ENCODE assay signal across 7 cellular contexts in the genomic region with DNA sequence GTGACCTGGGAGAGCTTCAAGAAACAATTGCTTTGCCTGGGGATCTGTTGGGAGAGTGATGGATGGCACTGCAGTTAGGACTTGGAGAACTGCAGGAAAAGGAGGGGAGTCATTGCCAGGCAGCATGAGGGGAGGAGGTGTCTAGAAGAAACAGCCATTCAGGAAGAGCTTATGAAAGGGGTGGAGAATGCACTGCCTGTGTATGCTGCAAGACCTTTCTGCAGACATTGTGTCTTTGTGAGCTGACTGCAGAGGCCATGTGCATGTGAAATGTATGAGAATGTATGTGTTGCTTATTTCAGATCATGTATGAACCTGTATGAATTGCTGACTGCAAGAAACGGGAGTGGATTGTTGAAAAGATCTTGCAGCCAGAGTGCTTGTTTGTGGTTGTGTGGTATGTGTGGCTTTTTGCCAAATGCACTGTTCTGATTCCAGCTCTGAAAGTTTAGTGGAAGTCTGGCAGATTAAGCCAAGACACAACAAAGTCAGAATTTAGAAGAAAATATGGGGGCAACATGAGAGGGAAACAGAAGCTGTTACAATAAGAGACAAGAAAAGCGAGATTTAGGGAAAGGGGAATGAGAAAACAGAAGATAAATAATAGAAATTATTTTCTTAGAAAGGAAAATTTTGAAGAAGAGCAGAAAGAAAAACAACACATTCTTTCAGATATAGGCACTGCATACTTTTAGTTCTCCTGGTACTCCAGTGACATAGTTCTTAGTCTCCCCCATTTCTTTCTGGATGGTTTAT. TPM values are rescaled to one million over a fixed set of nuclear protein-coding genes. Genes with fewer than 3 reads are reported as not detected.
DNase-seq lines count a peak whose midpoint lies in the region; ATAC-seq, FAIRE-seq and TF ChIP-seq lines count a peak whose summit lies in the region.

No MANE protein-coding gene starts in this region.

- DNase-seq in HCT116 (ENCODE audit: low read depth, low spot score) (peak; percentile 27), NCI-H510A treated with DMSO at 0.1 percent for 48 hours (lab: John Stamatoyannopoulos, UW) (peak; percentile 69), choroid plexus epithelial cell (ENCODE audit: low read depth) (peak; percentile 93), lung microvascular endothelial cell (ENCODE audit: low read depth in 2 of 2) (peak; percentile 51 to 97), D721Med (ENCODE audit: insufficient read length, low spot score) (no peak), T-helper 1 cell (no peak)

- RAD21 ChIA-PET in HCT116 (lab: Charles Lee; ENCODE audit: low non-redundant PET in 1 of 2, low total read pairs in 2 of 2, uncharacterized antibody in 2 of 2, unreplicated experiment in 2 of 2), result no interaction called here

- no peaks in the 10 kb centered on the region for H3K79me2 ChIP-seq in HCT116 (ENCODE audit: insufficient read depth, low read length)

- ATAC-seq in HCT116, result peak; percentile 87
- no peak for ATAC-seq in GM19328 (IDR thresholded peaks at IDR 0.05; ENCODE audit: unreplicated experiment)

- TF ChIP-seq POLR2A in HCT116 (IDR thresholded peaks at IDR 0.05; ENCODE audit: borderline replicate concordance, extremely low read depth, insufficient read depth, insufficient read length), result no peak

- no peaks in the 10 kb centered on the region for H3K9me2 ChIP-seq in HCT116 (ENCODE audit: insufficient read depth)

- POLR2A ChIA-PET in HCT116 (lab: Charles Lee), result interaction anchor here (1.9 kb wide), 1 partner anchor 14 kb away, joined by 4 read pairs; no protein-coding TSS in a partner anchor

- no peak for FAIRE-seq in D721Med (lab: Jason Lieb, UNC)

- CTCF ChIA-PET in HCT116 (lab: Charles Lee), result interaction anchor here (1.1 to 1.3 kb wide), 3 partner anchors 172 to 362 kb away, joined by 3 to 6 read pairs (median 4); no protein-coding TSS in a partner anchor

- peaks cover 4 to 10% of the 10 kb centered on the region in 2 experiments; a peak in 3 of 4 replicates for H3K4me1 ChIP-seq in HCT116 (ENCODE audit: control insufficient read depth in 1 of 2, insufficient read depth in 2 of 2, low read length in 2 of 2)

- H2AFZ ChIP-seq in HCT116 (ENCODE audit: low read depth, low read length, poor library complexity, severe bottlenecking), result no peak overlapping the region

- no peak overlapping the region for H3K4me3 ChIP-seq in HCT116 (replicated peaks in 1 of 2; ENCODE audit: low read depth in 1 of 2, low read length in 2 of 2)
- H3K4me3 ChIP-seq in choroid plexus epithelial cell (ENCODE audit: low read depth, low read length), result peak overlapping the region; percentile 30

- no peaks in the 10 kb centered on the region for H4K20me1 ChIP-seq in HCT116 (ENCODE audit: insufficient read depth)

- H3K36me3 ChIP-seq in HCT116 (ENCODE audit: control insufficient read depth in 1 of 2, insufficient read depth in 2 of 2, low read length in 2 of 2), result no peaks in the 10 kb centered on the region

- no peak overlapping the region for H3K9ac ChIP-seq in HCT116 (ENCODE audit: low read length)

- TF ChIP-seq RAD21 in HCT116 (IDR thresholded peaks at IDR 0.05; ENCODE audit: low read depth), result no peak

- H3K27ac ChIP-seq in HCT116 (ENCODE audit: low read depth, low read length), result no peak overlapping the region

- H3K4me2 ChIP-seq in HCT116 (ENCODE audit: low read length), result no peak overlapping the region

- H3K27me3 ChIP-seq in HCT116 (ENCODE audit: insufficient read depth, low read length), result 0 out of 2 replicates have a peak, but pooled peaks cover 12% of the 10 kb centered on the region

- no peak for TF ChIP-seq CTCF in HCT116 (IDR thresholded peaks at IDR 0.05 in 2 of 3, conservative IDR thresholded peaks at IDR 0.05 in 1 of 3; ENCODE audit: borderline replicate concordance in 1 of 3, insufficient read depth in 1 of 3, low read depth in 2 of 3, low read length in 2 of 3)
- TF ChIP-seq CTCF in choroid plexus epithelial cell (conservative IDR thresholded peaks at IDR 0.05; ENCODE audit: low read depth, low read length), result no peak
- no peak for TF ChIP-seq CTCF in D721Med (IDR thresholded peaks at IDR 0.05; ENCODE audit: insufficient read depth, missing control alignments)

- intact Hi-C loops in HCT116 (cut with micrococcal nuclease), result no loop called here

- no TSS peak for BruUV-seq in HCT116 (replicated peaks; lab: Mats Ljungman, UMichigan)

- H3K9me3 ChIP-seq in HCT116 (ENCODE audit: control insufficient read depth in 1 of 2, insufficient read depth in 1 of 2, low read depth in 1 of 2, low read length in 2 of 2), result no peaks in the 10 kb centered on the region

TF ChIP-seq in HCT116, 20 proteins besides CTCF, POLR2A, EP300 and RAD21:
- TF ChIP-seq FOSL1 (IDR thresholded peaks at IDR 0.05; ENCODE audit: low read depth), result no peak
- no peak for TF ChIP-seq SIN3A (IDR thresholded peaks at IDR 0.05; ENCODE audit: low read depth)
- no peak for TF ChIP-seq ZNF274 (IDR thresholded peaks at IDR 0.05; ENCODE audit: low read depth, low read length)
- TF ChIP-seq POLR2AphosphoS5 (IDR thresholded peaks at IDR 0.05; ENCODE audit: low read depth, low read length), result no peak
- TF ChIP-seq CBX3 (IDR thresholded peaks at IDR 0.05; ENCODE audit: low read depth), result no peak
- TF ChIP-seq, protein P1, sequence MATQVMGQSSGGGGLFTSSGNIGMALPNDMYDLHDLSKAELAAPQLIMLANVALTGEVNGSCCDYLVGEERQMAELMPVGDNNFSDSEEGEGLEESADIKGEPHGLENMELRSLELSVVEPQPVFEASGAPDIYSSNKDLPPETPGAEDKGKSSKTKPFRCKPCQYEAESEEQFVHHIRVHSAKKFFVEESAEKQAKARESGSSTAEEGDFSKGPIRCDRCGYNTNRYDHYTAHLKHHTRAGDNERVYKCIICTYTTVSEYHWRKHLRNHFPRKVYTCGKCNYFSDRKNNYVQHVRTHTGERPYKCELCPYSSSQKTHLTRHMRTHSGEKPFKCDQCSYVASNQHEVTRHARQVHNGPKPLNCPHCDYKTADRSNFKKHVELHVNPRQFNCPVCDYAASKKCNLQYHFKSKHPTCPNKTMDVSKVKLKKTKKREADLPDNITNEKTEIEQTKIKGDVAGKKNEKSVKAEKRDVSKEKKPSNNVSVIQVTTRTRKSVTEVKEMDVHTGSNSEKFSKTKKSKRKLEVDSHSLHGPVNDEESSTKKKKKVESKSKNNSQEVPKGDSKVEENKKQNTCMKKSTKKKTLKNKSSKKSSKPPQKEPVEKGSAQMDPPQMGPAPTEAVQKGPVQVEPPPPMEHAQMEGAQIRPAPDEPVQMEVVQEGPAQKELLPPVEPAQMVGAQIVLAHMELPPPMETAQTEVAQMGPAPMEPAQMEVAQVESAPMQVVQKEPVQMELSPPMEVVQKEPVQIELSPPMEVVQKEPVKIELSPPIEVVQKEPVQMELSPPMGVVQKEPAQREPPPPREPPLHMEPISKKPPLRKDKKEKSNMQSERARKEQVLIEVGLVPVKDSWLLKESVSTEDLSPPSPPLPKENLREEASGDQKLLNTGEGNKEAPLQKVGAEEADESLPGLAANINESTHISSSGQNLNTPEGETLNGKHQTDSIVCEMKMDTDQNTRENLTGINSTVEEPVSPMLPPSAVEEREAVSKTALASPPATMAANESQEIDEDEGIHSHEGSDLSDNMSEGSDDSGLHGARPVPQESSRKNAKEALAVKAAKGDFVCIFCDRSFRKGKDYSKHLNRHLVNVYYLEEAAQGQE (IDR thresholded peaks at IDR 0.05; ENCODE audit: low read depth), result no peak
- no peak for TF ChIP-seq EZH2 (IDR thresholded peaks at IDR 0.05)
- TF ChIP-seq, protein P2, sequence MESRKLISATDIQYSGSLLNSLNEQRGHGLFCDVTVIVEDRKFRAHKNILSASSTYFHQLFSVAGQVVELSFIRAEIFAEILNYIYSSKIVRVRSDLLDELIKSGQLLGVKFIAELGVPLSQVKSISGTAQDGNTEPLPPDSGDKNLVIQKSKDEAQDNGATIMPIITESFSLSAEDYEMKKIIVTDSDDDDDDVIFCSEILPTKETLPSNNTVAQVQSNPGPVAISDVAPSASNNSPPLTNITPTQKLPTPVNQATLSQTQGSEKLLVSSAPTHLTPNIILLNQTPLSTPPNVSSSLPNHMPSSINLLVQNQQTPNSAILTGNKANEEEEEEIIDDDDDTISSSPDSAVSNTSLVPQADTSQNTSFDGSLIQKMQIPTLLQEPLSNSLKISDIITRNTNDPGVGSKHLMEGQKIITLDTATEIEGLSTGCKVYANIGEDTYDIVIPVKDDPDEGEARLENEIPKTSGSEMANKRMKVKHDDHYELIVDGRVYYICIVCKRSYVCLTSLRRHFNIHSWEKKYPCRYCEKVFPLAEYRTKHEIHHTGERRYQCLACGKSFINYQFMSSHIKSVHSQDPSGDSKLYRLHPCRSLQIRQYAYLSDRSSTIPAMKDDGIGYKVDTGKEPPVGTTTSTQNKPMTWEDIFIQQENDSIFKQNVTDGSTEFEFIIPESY (IDR thresholded peaks at IDR 0.05; ENCODE audit: extremely low read depth, insufficient replicate concordance, low read length), result no peak
- no peak for TF ChIP-seq JUND (IDR thresholded peaks at IDR 0.05)
- TF ChIP-seq, protein P3, sequence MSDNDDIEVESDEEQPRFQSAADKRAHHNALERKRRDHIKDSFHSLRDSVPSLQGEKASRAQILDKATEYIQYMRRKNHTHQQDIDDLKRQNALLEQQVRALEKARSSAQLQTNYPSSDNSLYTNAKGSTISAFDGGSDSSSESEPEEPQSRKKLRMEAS (IDR thresholded peaks at IDR 0.05), result no peak
- TF ChIP-seq CEBPB (IDR thresholded peaks at IDR 0.05; ENCODE audit: low read depth), result no peak
TF ChIP-seq in HCT116: peak in this region for 0.

RNA-seq across cellular contexts. Expression of a gene that starts 9.8 kb away (rescaled TPM):
- total RNA-seq in HCT116 (2021; ENCODE audit: unreplicated experiment) (0.39 TPM), lung microvascular endothelial cell (33.3 and 46.6 TPM in 2 replicates)
- polyA plus RNA-seq in HCT116 (2012), result 0.36 and 0.50 TPM in 2 replicates

RNA-seq across cellular contexts. Expression of a gene that starts 25.4 kb away (rescaled TPM):
- not detected for total RNA-seq in HCT116 (2021; ENCODE audit: unreplicated experiment)
- not detected in 2 replicates for polyA plus RNA-seq in HCT116 (2012)
- not detected in 2 replicates for total RNA-seq in lung microvascular endothelial cell

Comparison
In these comparisons a context has a peak if more than half of its experiments do, and no peak if none do; other contexts are left out.
1. DNase-seq: peak in HCT116 (single experiment), NCI-H510A treated with DMSO at 0.1 percent for 48 hours (single experiment), choroid plexus epithelial cell (single experiment) and lung microvascular endothelial cell (2 of 2); none in D721Med (single experiment) and T-helper 1 cell (0 of 5).
2. RNA of a gene that starts 9.8 kb away (total RNA-seq): 33.3 to 46.6 TPM in lung microvascular endothelial cell; 0.39 TPM in HCT116 (single experiment); every median in the first group is over 10 times any median in the second.